8 cellular contexts compared by ENCODE assay signal in the genomic region with DNA sequence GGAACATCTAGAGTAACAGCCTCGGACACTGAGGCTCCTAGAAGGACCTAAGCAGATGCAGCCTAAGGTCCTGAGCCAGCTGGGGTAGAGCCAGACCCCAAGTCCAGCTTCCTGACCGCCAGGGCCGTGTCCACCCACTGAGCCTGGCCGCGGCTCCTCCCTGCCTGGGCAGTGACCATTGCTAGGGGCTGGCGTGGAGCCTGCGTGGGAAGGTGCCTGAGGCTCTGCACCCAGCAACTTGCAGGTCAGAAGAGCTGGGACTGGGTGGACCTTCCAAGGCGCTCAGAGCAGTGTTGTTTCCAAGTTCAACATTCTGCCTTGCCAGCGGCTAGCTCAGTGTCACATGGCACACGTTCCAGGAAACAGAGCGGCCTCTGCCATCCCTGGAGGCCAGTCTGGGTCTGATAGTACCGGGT.
DNase-seq lines count a peak whose midpoint lies in the region; ATAC-seq and TF ChIP-seq lines count a peak whose summit lies in the region.

No MANE protein-coding gene starts in this region.

- H3K4me1 Mint-ChIP-seq in nephron = peaks cover 61% of the 10 kb centered on the region

- H3K27me3 ChIP-seq in AG04450 (ENCODE audit: control insufficient read depth, insufficient read depth, low read length) = no peaks in the 10 kb centered on the region

- no peaks in the 10 kb centered on the region for H3K9me3 Mint-ChIP-seq in nephron

- H3K4me3 Mint-ChIP-seq in nephron = peak overlapping the region in 2 of 3 experiments; percentile 47 to 54

- peak; percentile 78 for DNase-seq in AG04450 (ENCODE audit: low read depth, low spot score)
- DNase-seq in SK-MEL-5 (ENCODE audit: low read depth, low spot score) = peak; percentile 81
- peak; percentile 96 for DNase-seq in fibroblast of pulmonary artery (ENCODE audit: low read depth)
- DNase-seq in activated gamma-delta T cell treated with Interleukin-2 at 50 U/mL for 16 hours = no peak

- peak overlapping the region; percentile 42 for H3K27ac ChIP-seq in AG04450 (ENCODE audit: low read depth, low read length)

- H3K9me3 ChIP-seq in AG04450 (ENCODE audit: control insufficient read depth, insufficient read depth, low read length) = peaks cover 8% of the 10 kb centered on the region

- peaks cover 3% of the 10 kb centered on the region for H3K36me3 Mint-ChIP-seq in nephron (ENCODE audit: low read depth)

- ATAC-seq in GM19351 (IDR thresholded peaks at IDR 0.05; ENCODE audit: unreplicated experiment) (no peak), HG02798 (IDR thresholded peaks at IDR 0.05; ENCODE audit: poor library complexity, unreplicated experiment) (no peak), HG02642 (IDR thresholded peaks at IDR 0.05; ENCODE audit: poor library complexity, unreplicated experiment) (no peak)

- H3K27me3 Mint-ChIP-seq in nephron (ENCODE audit: low read depth) = peaks cover 11% of the 10 kb centered on the region

- H3K27ac Mint-ChIP-seq in nephron = peak overlapping the region; percentile 41 to 96 (median 95)

- H3K4me3 ChIP-seq in AG04450 (ENCODE audit: low read depth, low read length) = peak overlapping the region; percentile 25
- no peak overlapping the region for H3K4me3 ChIP-seq in fibroblast of pulmonary artery (replicated peaks; ENCODE audit: low read depth, low read length)

- in situ Hi-C loops in SK-MEL-5 (cut with HindIII; ENCODE audit: low pct_unique_long_range_greater_than_20kb, low sequenced_read_pairs) = no loop called here

- CTCF ChIA-PET in AG04450 (lab: Charles Lee) = interaction anchor here (1.2 kb wide), 1 partner anchor 207 kb away, joined by 3 read pairs; no protein-coding TSS in a partner anchor

- POLR2A ChIA-PET in AG04450 (lab: Yijun Ruan, JAX) = no interaction called here

- TF ChIP-seq CTCF in AG04450 (IDR thresholded peaks at IDR 0.05; ENCODE audit: low read depth, low read length) = no peak
- TF ChIP-seq CTCF in fibroblast of pulmonary artery (IDR thresholded peaks at IDR 0.05; ENCODE audit: low read length, missing control alignments) = no peak
- TF ChIP-seq CTCF in nephron (IDR thresholded peaks at IDR 0.05; ENCODE audit: unreplicated experiment in 3 of 3) = no peak
